ENCODE assay signal across 8 cellular contexts in genomic region chr1:17053685-17054410, GRCh38. TPM values are rescaled to one million over a fixed set of nuclear protein-coding genes. Genes with fewer than 3 reads are reported as not detected.
A peak's percentile ranks its signal among the peaks of the same experiment; 100 is the strongest.
DNase-seq lines count a peak whose midpoint lies in the region; ATAC-seq and TF ChIP-seq lines count a peak whose summit lies in the region.

SDHB (minus strand) TSS chr1:17054032; CDS start chr1:17054019, 13 bp downstream.

- ATAC-seq in GM21576 (IDR thresholded peaks at IDR 0.05; ENCODE audit: unreplicated experiment) (peak; percentile 94), PC-3 (peak; percentile 99)

- 0 out of 2 replicates have a peak, but pooled peaks cover 5% of the 10 kb centered on the region for H4K20me1 ChIP-seq in PC-3 (ENCODE audit: low read length)

- no peak for TF ChIP-seq EP300 in Ishikawa (IDR thresholded peaks at IDR 0.05; ENCODE audit: borderline replicate concordance)

- H3K9me2 ChIP-seq in PC-3 (replicated peaks; ENCODE audit: low read length), result no peaks in the 10 kb centered on the region

- H3K27ac ChIP-seq in PC-3 (ENCODE audit: low read length), result peak within 1 kb of the TSS; percentile 43

- no peak for TF ChIP-seq CTCF in PC-3 (conservative IDR thresholded peaks at IDR 0.05; ENCODE audit: low read depth, low read length)
- peak; percentile 2 for TF ChIP-seq CTCF in epithelial cell of esophagus (IDR thresholded peaks at IDR 0.05; ENCODE audit: insufficient read depth, low read depth, low read length, missing control alignments)

- no peak for TF ChIP-seq RAD21 in Ishikawa (IDR thresholded peaks at IDR 0.05; ENCODE audit: low read depth)

- H3K79me2 ChIP-seq in PC-3 (ENCODE audit: low read length), result peaks cover 49% of the 10 kb centered on the region

- no peaks in the 10 kb centered on the region for H3F3A ChIP-seq in PC-3 (ENCODE audit: low read length, unreplicated experiment)

- H3K9me3 ChIP-seq in PC-3 (ENCODE audit: low read length) (no peaks in the 10 kb centered on the region), mononuclear cell (ENCODE audit: low read depth, low read length) (no peaks in the 10 kb centered on the region)

- CTCF ChIA-PET in PC-3 (lab: Charles Lee), result no interaction called here

- POLR2A ChIA-PET in PC-3 (lab: Charles Lee; ENCODE audit: unreplicated experiment), result no interaction called here

- H3K4me2 ChIP-seq in PC-3 (ENCODE audit: low read length), result peak within 1 kb of the TSS; percentile 93

- H3K4me1 ChIP-seq in PC-3 (ENCODE audit: insufficient read depth, low read length) (peaks cover 9% of the 10 kb centered on the region), mononuclear cell (ENCODE audit: insufficient read depth, low read length) (peaks cover 19% of the 10 kb centered on the region)

- peak within 1 kb of the TSS; percentile 63 for H2AFZ ChIP-seq in PC-3 (ENCODE audit: low read length)

- H3K36me3 ChIP-seq in PC-3 (ENCODE audit: low read depth, low read length), result peaks cover 18% of the 10 kb centered on the region

- DNase-seq in DMS114 treated with DMSO at 0.1 percent for 48 hours (lab: John Stamatoyannopoulos, UW; ENCODE audit: unreplicated experiment) (peak; percentile 94), PC-3 (peak; percentile 98), activated T-cell treated with anti-CD3 and anti-CD28 coated beads for 48 hours (ENCODE audit: low read depth) (peak; percentile 99), epithelial cell of esophagus (ENCODE audit: low read depth) (peak; percentile 98)
- DNase-seq in stimulated activated CD8-positive, alpha-beta memory T cell treated with anti-CD3 and anti-CD28 coated beads, Interleukin-4, amount 100 ng/mL, for 1 hour (ENCODE audit: low read depth in 2 of 2, low spot score in 1 of 2), result peak; percentile 97 to 99

- peak within 1 kb of the TSS; percentile 82 for H3K9ac ChIP-seq in PC-3 (ENCODE audit: low read length)

- peak within 1 kb of the TSS; percentile 95 for H3K4me3 ChIP-seq in PC-3 (ENCODE audit: low read length)
- peak within 1 kb of the TSS; percentile 95 for H3K4me3 ChIP-seq in epithelial cell of esophagus (ENCODE audit: low read length)
- peak within 1 kb of the TSS; percentile 95 for H3K4me3 ChIP-seq in mononuclear cell (ENCODE audit: low read length)

- intact Hi-C loops in PC-3 (cut with micrococcal nuclease), result no loop called here

- TSS peak; percentile 66 for BruUV-seq in PC-3 (replicated peaks; lab: Mats Ljungman, UMichigan)

- H3K27me3 ChIP-seq in PC-3 (ENCODE audit: low read length) (no peaks in the 10 kb centered on the region), mononuclear cell (ENCODE audit: insufficient read depth, low read length) (no peaks in the 10 kb centered on the region)

TF ChIP-seq in Ishikawa, 13 proteins besides CTCF, POLR2A, EP300 and RAD21:
- TF ChIP-seq TCF12 (IDR thresholded peaks at IDR 0.05; ENCODE audit: low read depth) (no peak), TEAD4 (IDR thresholded peaks at IDR 0.05) (no peak), NFIC (IDR thresholded peaks at IDR 0.05) (no peak), TAF1 (IDR thresholded peaks at IDR 0.05; ENCODE audit: low read depth) (peak; percentile 89), CREB1 (IDR thresholded peaks at IDR 0.05; ENCODE audit: low read depth) (peak; percentile 47), FOXM1 (IDR thresholded peaks at IDR 0.05; ENCODE audit: borderline replicate concordance, low read depth) (no peak), EGR1 (IDR thresholded peaks at IDR 0.05) (peak; percentile 56; the same call in 1 of the 2 replicates), YY1 (IDR thresholded peaks at IDR 0.05; ENCODE audit: low read depth) (peak; percentile 96), CEBPB (IDR thresholded peaks at IDR 0.05) (no peak), ZBTB7A (IDR thresholded peaks at IDR 0.05; ENCODE audit: low read depth) (no peak)
- TF ChIP-seq, protein P1, sequence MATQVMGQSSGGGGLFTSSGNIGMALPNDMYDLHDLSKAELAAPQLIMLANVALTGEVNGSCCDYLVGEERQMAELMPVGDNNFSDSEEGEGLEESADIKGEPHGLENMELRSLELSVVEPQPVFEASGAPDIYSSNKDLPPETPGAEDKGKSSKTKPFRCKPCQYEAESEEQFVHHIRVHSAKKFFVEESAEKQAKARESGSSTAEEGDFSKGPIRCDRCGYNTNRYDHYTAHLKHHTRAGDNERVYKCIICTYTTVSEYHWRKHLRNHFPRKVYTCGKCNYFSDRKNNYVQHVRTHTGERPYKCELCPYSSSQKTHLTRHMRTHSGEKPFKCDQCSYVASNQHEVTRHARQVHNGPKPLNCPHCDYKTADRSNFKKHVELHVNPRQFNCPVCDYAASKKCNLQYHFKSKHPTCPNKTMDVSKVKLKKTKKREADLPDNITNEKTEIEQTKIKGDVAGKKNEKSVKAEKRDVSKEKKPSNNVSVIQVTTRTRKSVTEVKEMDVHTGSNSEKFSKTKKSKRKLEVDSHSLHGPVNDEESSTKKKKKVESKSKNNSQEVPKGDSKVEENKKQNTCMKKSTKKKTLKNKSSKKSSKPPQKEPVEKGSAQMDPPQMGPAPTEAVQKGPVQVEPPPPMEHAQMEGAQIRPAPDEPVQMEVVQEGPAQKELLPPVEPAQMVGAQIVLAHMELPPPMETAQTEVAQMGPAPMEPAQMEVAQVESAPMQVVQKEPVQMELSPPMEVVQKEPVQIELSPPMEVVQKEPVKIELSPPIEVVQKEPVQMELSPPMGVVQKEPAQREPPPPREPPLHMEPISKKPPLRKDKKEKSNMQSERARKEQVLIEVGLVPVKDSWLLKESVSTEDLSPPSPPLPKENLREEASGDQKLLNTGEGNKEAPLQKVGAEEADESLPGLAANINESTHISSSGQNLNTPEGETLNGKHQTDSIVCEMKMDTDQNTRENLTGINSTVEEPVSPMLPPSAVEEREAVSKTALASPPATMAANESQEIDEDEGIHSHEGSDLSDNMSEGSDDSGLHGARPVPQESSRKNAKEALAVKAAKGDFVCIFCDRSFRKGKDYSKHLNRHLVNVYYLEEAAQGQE (IDR thresholded peaks at IDR 0.05; ENCODE audit: low read depth), result no peak
- TF ChIP-seq, protein P2, sequence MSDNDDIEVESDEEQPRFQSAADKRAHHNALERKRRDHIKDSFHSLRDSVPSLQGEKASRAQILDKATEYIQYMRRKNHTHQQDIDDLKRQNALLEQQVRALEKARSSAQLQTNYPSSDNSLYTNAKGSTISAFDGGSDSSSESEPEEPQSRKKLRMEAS (IDR thresholded peaks at IDR 0.05), result peak; percentile 45; the same call in 1 of the 2 replicates
- TF ChIP-seq, protein P3, sequence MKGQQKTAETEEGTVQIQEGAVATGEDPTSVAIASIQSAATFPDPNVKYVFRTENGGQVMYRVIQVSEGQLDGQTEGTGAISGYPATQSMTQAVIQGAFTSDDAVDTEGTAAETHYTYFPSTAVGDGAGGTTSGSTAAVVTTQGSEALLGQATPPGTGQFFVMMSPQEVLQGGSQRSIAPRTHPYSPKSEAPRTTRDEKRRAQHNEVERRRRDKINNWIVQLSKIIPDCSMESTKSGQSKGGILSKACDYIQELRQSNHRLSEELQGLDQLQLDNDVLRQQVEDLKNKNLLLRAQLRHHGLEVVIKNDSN (IDR thresholded peaks at IDR 0.05), result peak; percentile 76

RNA-seq across cellular contexts. Expression of gene SDHB, which starts in this region (rescaled TPM):
- total RNA-seq in PC-3 (2014; rRNA removed), result 283 and 336 TPM in 2 replicates
- total RNA-seq in mononuclear cell, result 100 TPM

Comparison
In these comparisons a context has a peak if more than half of its experiments do, and no peak if none do; other contexts are left out.
1. Peak in every context shown above with its lines: DNase-seq, ATAC-seq, H3K4me3 ChIP-seq and H3K27ac ChIP-seq.